In the genomic region with DNA sequence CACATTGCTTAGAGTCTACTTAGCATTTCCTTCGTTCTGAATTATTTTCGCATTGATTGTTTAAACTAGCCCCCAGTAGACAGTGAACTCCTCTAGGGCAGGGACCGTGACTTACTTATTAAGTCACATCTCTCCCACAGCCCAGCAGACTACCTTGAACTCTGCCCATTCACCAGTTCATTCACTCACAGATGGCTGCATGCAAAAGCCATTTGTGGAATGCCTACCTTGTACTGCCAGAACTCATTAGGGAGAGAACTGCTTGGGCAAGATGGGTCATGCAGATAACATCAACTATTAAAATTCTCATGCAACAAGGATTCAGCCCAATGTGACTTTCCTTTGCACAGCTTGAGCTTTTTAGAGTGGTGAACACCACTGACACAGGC, we compare ENCODE assay signal across 13 cellular contexts.
DNase-seq lines count a peak whose midpoint lies in the region; ATAC-seq, FAIRE-seq and TF ChIP-seq lines count a peak whose summit lies in the region.
"Had no signal": no experiment of that assay in that cellular context is flagged by ENCODE, and none has a peak within 500 bp of the region (broad histone marks: within the 10 kb centered on the region; RNA-seq: fewer than 3 reads in every experiment).

No MANE protein-coding gene starts in this region.

- ATAC-seq in esophagus mucosa (peak; percentile 24), GM21526 (IDR thresholded peaks at IDR 0.05; ENCODE audit: low FRiP score, unreplicated experiment) (no peak), HG02870 (IDR thresholded peaks at IDR 0.05; ENCODE audit: unreplicated experiment) (no peak)
- ATAC-seq: K562; naive thymus-derived CD4-positive, alpha-beta T cell had no signal

- no peak for TF ChIP-seq POLR2A in H54 (IDR thresholded peaks at IDR 0.05; ENCODE audit: low read depth, low read length)

- FAIRE-seq in RCC 7860 (lab: Jason Lieb, UNC) = peak; percentile 73
- no peak for FAIRE-seq in H54 (lab: Jason Lieb, UNC)
- FAIRE-seq: K562, TTC549 had no signal

- DNase-seq in GM04503 (ENCODE audit: low read depth) = peak; percentile 99
- peak; percentile 66 for DNase-seq in RCC 7860 (ENCODE audit: low spot score)
- peak; percentile 93 for DNase-seq in renal cortical epithelial cell (ENCODE audit: low read depth)
- DNase-seq in SHP77 treated with DMSO at 0.1 percent for 48 hours (lab: John Stamatoyannopoulos, UW) = no peak
- DNase-seq in H54 (ENCODE audit: insufficient read length, low spot score) = no peak
- DNase-seq: activated CD8-positive, alpha-beta memory T cell treated with anti-CD3 and anti-CD28 coated beads for 24 hours; naive thymus-derived CD4-positive, alpha-beta T cell; tibial artery had no signal

Comparison
In these comparisons a context has a peak if more than half of its experiments do, and no peak if none do; other contexts are left out.
1. DNase-seq: peak in GM04503 (single experiment), RCC 7860 (single experiment) and renal cortical epithelial cell (single experiment); none in SHP77 treated with DMSO at 0.1 percent for 48 hours (single experiment) and H54 (single experiment).